30 cellular contexts compared by ENCODE assay signal in genomic region chr1:186982116-186982515, GRCh38.
"Had no signal": no experiment of that assay in that cellular context is flagged by ENCODE, and none has a peak within 500 bp of the region (broad histone marks: within the 10 kb centered on the region; RNA-seq: fewer than 3 reads in every experiment).

No MANE protein-coding gene starts in this region.

- DNase-seq: activated CD4-positive, alpha-beta memory T cell treated with anti-CD3 and anti-CD28 coated beads for 36 hours; activated CD4-positive, alpha-beta T cell treated with anti-CD3 and anti-CD28 coated beads, Interleukin-2, amount 10 ng/mL, durations not matched to agents 24 days and 14 days; activated CD8-positive, alpha-beta memory T cell treated with anti-CD3 and anti-CD28 coated beads, Interleukin-2, amount 50 U/mL, for 4 hours; activated gamma-delta T cell; activated naive CD4-positive, alpha-beta T cell treated with anti-CD3 and anti-CD28 coated beads, Interleukin-2, amount 10 ng/mL, durations not matched to agents 7 days and 5 days; activated naive CD8-positive, alpha-beta T cell treated with anti-CD3 and anti-CD28 coated beads, Interleukin-2, amount 10 ng/mL, durations not matched to agents 7 days and 5 days; activated T-cell treated with anti-CD3 and anti-CD28 coated beads, Interleukin-2, amount 50 U/mL, for 1 hour; cortex of kidney; effector memory CD8-positive, alpha-beta T cell; erythroblast; head of caudate nucleus; hypothalamus; immature natural killer cell; mesendoderm; naive B cell; ovary; psoas muscle; stimulated activated CD4-positive, alpha-beta T cell treated with anti-CD3 and anti-CD28 coated beads, Interleukin-2, amount 100 ng/mL, for 48 hours; stimulated activated naive CD4-positive, alpha-beta T cell treated with Interleukin-2 at 50 U/mL for 16 hours; substantia nigra; thyroid gland; upper lobe of right lung had no signal

- H3K27me3 Mint-ChIP-seq: brain; effector memory CD8-positive, alpha-beta T cell; naive B cell had no signal

- H3K4me3 Mint-ChIP-seq: activated CD4-positive, alpha-beta memory T cell treated with anti-CD3 and anti-CD28 coated beads for 36 hours; activated CD4-positive, alpha-beta T cell treated with anti-CD3 and anti-CD28 coated beads, Interleukin-2, amount 10 ng/mL, durations not matched to agents 24 days and 14 days; activated naive CD4-positive, alpha-beta T cell treated with anti-CD3 and anti-CD28 coated beads, Interleukin-2, amount 10 ng/mL, durations not matched to agents 7 days and 5 days; activated naive CD8-positive, alpha-beta T cell treated with anti-CD3 and anti-CD28 coated beads, Interleukin-2, amount 10 ng/mL, durations not matched to agents 7 days and 5 days; brain; effector memory CD8-positive, alpha-beta T cell; immature natural killer cell; naive B cell had no signal

- H3K27ac ChIP-seq: ascending aorta, cardiac muscle cell, left lung, ovary, psoas muscle, right atrium auricular region, thyroid gland, upper lobe of right lung, VCaP had no signal

- H3K4me1 ChIP-seq: ascending aorta, psoas muscle, right atrium auricular region, thyroid gland had no signal

- H3K36me3 ChIP-seq: ascending aorta, cardiac muscle cell, left lung, ovary, right atrium auricular region, thyroid gland had no signal

- H3K4me1 Mint-ChIP-seq: activated CD4-positive, alpha-beta T cell treated with anti-CD3 and anti-CD28 coated beads, Interleukin-2, amount 10 ng/mL, durations not matched to agents 24 days and 14 days; activated naive CD4-positive, alpha-beta T cell treated with anti-CD3 and anti-CD28 coated beads, Interleukin-2, amount 10 ng/mL, durations not matched to agents 7 days and 5 days; activated naive CD8-positive, alpha-beta T cell treated with anti-CD3 and anti-CD28 coated beads, Interleukin-2, amount 10 ng/mL, durations not matched to agents 7 days and 5 days had no signal

- H3K36me3 Mint-ChIP-seq: activated CD4-positive, alpha-beta memory T cell treated with anti-CD3 and anti-CD28 coated beads for 36 hours; activated naive CD4-positive, alpha-beta T cell treated with anti-CD3 and anti-CD28 coated beads, Interleukin-2, amount 10 ng/mL, durations not matched to agents 7 days and 5 days; activated naive CD8-positive, alpha-beta T cell treated with anti-CD3 and anti-CD28 coated beads, Interleukin-2, amount 10 ng/mL, durations not matched to agents 7 days and 5 days; brain; immature natural killer cell; naive B cell had no signal

- ATAC-seq: activated CD4-positive, CD25-positive, alpha-beta regulatory T cell treated with anti-CD3 and anti-CD28 coated beads, Interleukin-2, amount 50 U/mL, for 24 hours; effector memory CD8-positive, alpha-beta T cell; left lung; psoas muscle; upper lobe of right lung had no signal

- H3K27ac Mint-ChIP-seq: activated CD4-positive, alpha-beta memory T cell treated with anti-CD3 and anti-CD28 coated beads for 36 hours; activated CD4-positive, alpha-beta T cell treated with anti-CD3 and anti-CD28 coated beads, Interleukin-2, amount 10 ng/mL, durations not matched to agents 24 days and 14 days; activated naive CD4-positive, alpha-beta T cell treated with anti-CD3 and anti-CD28 coated beads, Interleukin-2, amount 10 ng/mL, durations not matched to agents 7 days and 5 days; activated naive CD8-positive, alpha-beta T cell treated with anti-CD3 and anti-CD28 coated beads, Interleukin-2, amount 10 ng/mL, durations not matched to agents 7 days and 5 days; brain; effector memory CD8-positive, alpha-beta T cell; naive B cell had no signal

- H3K9me3 ChIP-seq: ascending aorta, left lung, ovary, psoas muscle, right atrium auricular region, thyroid gland, upper lobe of right lung had no signal

- H3K27me3 ChIP-seq: ascending aorta, cardiac muscle cell, left lung, ovary, right atrium auricular region, thyroid gland, upper lobe of right lung had no signal

- H3K9me3 Mint-ChIP-seq: activated CD4-positive, alpha-beta memory T cell treated with anti-CD3 and anti-CD28 coated beads for 36 hours; activated CD4-positive, alpha-beta T cell treated with anti-CD3 and anti-CD28 coated beads, Interleukin-2, amount 10 ng/mL, durations not matched to agents 24 days and 14 days; activated naive CD4-positive, alpha-beta T cell treated with anti-CD3 and anti-CD28 coated beads, Interleukin-2, amount 10 ng/mL, durations not matched to agents 7 days and 5 days; activated naive CD8-positive, alpha-beta T cell treated with anti-CD3 and anti-CD28 coated beads, Interleukin-2, amount 10 ng/mL, durations not matched to agents 7 days and 5 days; effector memory CD8-positive, alpha-beta T cell; naive B cell had no signal

- H3K4me3 ChIP-seq: ascending aorta, cardiac muscle cell, left lung, lung, ovary, psoas muscle, right atrium auricular region, thyroid gland, upper lobe of right lung had no signal
